11 cellular contexts compared by ENCODE assay signal in genomic region chr4:926538-926937, GRCh38. TPM values are rescaled to one million over a fixed set of nuclear protein-coding genes. Genes with fewer than 3 reads are reported as not detected.
DNase-seq lines count a peak whose midpoint lies in the region; ATAC-seq, FAIRE-seq and TF ChIP-seq lines count a peak whose summit lies in the region.
"Had no signal": no experiment of that assay in that cellular context is flagged by ENCODE, and none has a peak within 500 bp of the region (broad histone marks: within the 10 kb centered on the region; RNA-seq: fewer than 3 reads in every experiment).

No MANE protein-coding gene starts in this region.

- no peak overlapping the region for H3K4me3 Mint-ChIP-seq in activated CD4-positive, alpha-beta memory T cell treated with anti-CD3 and anti-CD28 coated beads for 36 hours

- intact Hi-C loops in activated CD4-positive, alpha-beta memory T cell treated with anti-CD3 and anti-CD28 coated beads for 36 hours (cut with micrococcal nuclease), result no loop called here

- H3K9me3 Mint-ChIP-seq in activated CD4-positive, alpha-beta memory T cell treated with anti-CD3 and anti-CD28 coated beads for 36 hours, result no peaks in the 10 kb centered on the region

- peaks cover 3% of the 10 kb centered on the region for H3K36me3 Mint-ChIP-seq in activated CD4-positive, alpha-beta memory T cell treated with anti-CD3 and anti-CD28 coated beads for 36 hours

- H3K36me3 ChIP-seq in BJ (ENCODE audit: control insufficient read depth, insufficient read depth, low read length) (0 out of 2 replicates have a peak, but pooled peaks cover 3% of the 10 kb centered on the region), bronchial epithelial cell (ENCODE audit: control insufficient read depth, insufficient read depth, low read length) (peaks cover 10% of the 10 kb centered on the region)

- H3K27me3 Mint-ChIP-seq in activated CD4-positive, alpha-beta memory T cell treated with anti-CD3 and anti-CD28 coated beads for 36 hours, result no peaks in the 10 kb centered on the region

- DNase-seq in BJ (ENCODE audit: low read depth) (no peak), HL-60 (ENCODE audit: low read depth in 1 of 2, low spot score in 1 of 2) (no peak), bronchial epithelial cell (ENCODE audit: low read depth) (peak; percentile 11), myocyte (ENCODE audit: low read depth) (peak; percentile 31), T-helper 2 cell (no peak)
- no peak for DNase-seq in activated naive CD4-positive, alpha-beta T cell (lab: John Stamatoyannopoulos, UW)
- no peak for DNase-seq in activated CD4-positive, alpha-beta memory T cell treated with anti-CD3 and anti-CD28 coated beads for 36 hours
- DNase-seq: activated naive CD4-positive, alpha-beta T cell treated with anti-CD3 and anti-CD28 coated beads, Interleukin-2, amount 50 U/mL, for 16 hours; NCI-H446; stimulated activated CD4-positive, alpha-beta T cell treated with anti-CD3 and anti-CD28 coated beads, Interleukin-2, amount 100 ng/mL, for 48 hours had no signal

- TF ChIP-seq CTCF in BJ (IDR thresholded peaks at IDR 0.05; ENCODE audit: insufficient read depth, low read depth, low read length) (peak; percentile 44), HL-60 (IDR thresholded peaks at IDR 0.05; ENCODE audit: insufficient read depth, low read length) (peak; percentile 16), bronchial epithelial cell (IDR thresholded peaks at IDR 0.05; ENCODE audit: insufficient read depth, low read length, severe bottlenecking) (peak; percentile 73)

- ATAC-seq in HG03159 (IDR thresholded peaks at IDR 0.05; ENCODE audit: unreplicated experiment), result no peak

- no peak for FAIRE-seq in bronchial epithelial cell (lab: Jason Lieb, UNC)

- H3K4me1 Mint-ChIP-seq in activated CD4-positive, alpha-beta memory T cell treated with anti-CD3 and anti-CD28 coated beads for 36 hours (ENCODE audit: low read depth), result peaks cover 64% of the 10 kb centered on the region

- CTCF ChIA-PET in BJ (lab: Yijun Ruan, JAX), result no interaction called here
- CTCF ChIA-PET in activated CD4-positive, alpha-beta memory T cell treated with anti-CD3 and anti-CD28 coated beads for 36 hours (lab: Charles Lee), result interaction anchor here (0.6 to 0.9 kb wide), 2 partner anchors 23 to 145 kb away, joined by 3 read pairs; no protein-coding TSS in a partner anchor

- H3K27me3 ChIP-seq in BJ (ENCODE audit: control insufficient read depth, insufficient read depth, low read length) (no peaks in the 10 kb centered on the region), HL-60 (ENCODE audit: insufficient read depth, poor library complexity, severe bottlenecking) (no peaks in the 10 kb centered on the region), bronchial epithelial cell (ENCODE audit: control insufficient read depth, insufficient read depth, low read length) (no peaks in the 10 kb centered on the region)

- no peak overlapping the region for H3K4me3 ChIP-seq in BJ (ENCODE audit: low read depth, low read length)
- H3K4me3 ChIP-seq in HL-60 (replicated peaks; ENCODE audit: insufficient read depth, low read length), result no peak overlapping the region
- no peak overlapping the region for H3K4me3 ChIP-seq in bronchial epithelial cell (ENCODE audit: low read depth, low read length)

- H3K27ac ChIP-seq in HL-60 (replicated peaks), result no peak overlapping the region

- H3K27ac Mint-ChIP-seq in activated CD4-positive, alpha-beta memory T cell treated with anti-CD3 and anti-CD28 coated beads for 36 hours, result no peak overlapping the region

- POLR2A ChIA-PET in BJ (lab: Charles Lee), result no interaction called here
- POLR2A ChIA-PET in activated CD4-positive, alpha-beta memory T cell treated with anti-CD3 and anti-CD28 coated beads for 36 hours (lab: Charles Lee), result no interaction called here

RNA-seq across cellular contexts. Expression of gene GAK, which starts 5.6 kb away (rescaled TPM):
- polyA plus RNA-seq in BJ (2011; rRNA removed), result 20.0 and 26.3 TPM in 2 replicates
- 31.9 and 38.3 TPM in 2 replicates for polyA minus RNA-seq in BJ (2011; rRNA and poly(A)+ RNA removed)
- total RNA-seq in bronchial epithelial cell (52.9 and 77.1 TPM in 2 replicates), myocyte (46.1 and 56.3 TPM in 2 replicates)
- polyA plus RNA-seq in myocyte (2012), result 41.4 TPM
- total RNA-seq in activated CD4-positive, alpha-beta memory T cell treated with anti-CD3 and anti-CD28 coated beads for 36 hours, result 100 to 1,000 TPM in 1 of 2 experiments, 10 to 100 TPM in 1; 97.0 to 101 TPM

RNA-seq across cellular contexts. Expression of gene TMEM175, which starts 5.7 kb away (rescaled TPM):
- 44.7 and 77.8 TPM in 2 replicates for polyA plus RNA-seq in BJ (2011; rRNA removed)
- polyA minus RNA-seq in BJ (2011; rRNA and poly(A)+ RNA removed), result 27.8 and 31.3 TPM in 2 replicates
- 3.4 and 10.9 TPM in 2 replicates for total RNA-seq in bronchial epithelial cell
- 30.9 and 52.7 TPM in 2 replicates for total RNA-seq in myocyte
- polyA plus RNA-seq in myocyte (2012), result 44.3 TPM
- 10 to 100 TPM; 13.8 to 15.8 TPM for total RNA-seq in activated CD4-positive, alpha-beta memory T cell treated with anti-CD3 and anti-CD28 coated beads for 36 hours

RNA-seq across cellular contexts. Expression of gene DGKQ, which starts 46.8 kb away (rescaled TPM):
- polyA plus RNA-seq in BJ (2011; rRNA removed), result 3.7 and 6.5 TPM in 2 replicates
- polyA minus RNA-seq in BJ (2011; rRNA and poly(A)+ RNA removed), result 3.8 and 4.3 TPM in 2 replicates
- total RNA-seq in bronchial epithelial cell (17.9 and 24.8 TPM in 2 replicates), myocyte (10.2 and 12.5 TPM in 2 replicates)
- polyA plus RNA-seq in myocyte (2012), result 9.7 TPM
- total RNA-seq in activated CD4-positive, alpha-beta memory T cell treated with anti-CD3 and anti-CD28 coated beads for 36 hours, result 10 to 100 TPM; 11.1 to 11.4 TPM

Comparison
In these comparisons a context has a peak if more than half of its experiments do, and no peak if none do; other contexts are left out.
1. DNase-seq: peak in bronchial epithelial cell (single experiment) and myocyte (single experiment); none in BJ (single experiment), HL-60 (0 of 2), T-helper 2 cell (0 of 5), activated naive CD4-positive, alpha-beta T cell (0 of 4) and activated CD4-positive, alpha-beta memory T cell treated with anti-CD3 and anti-CD28 coated beads for 36 hours (single experiment).
2. CTCF ChIP-seq: peak in every context shown above with its lines; median percentile 73 in bronchial epithelial cell; 44 in BJ; 16 in HL-60.